ENCODE assay signal across 8 cellular contexts in genomic region chr1:44985747-44986359, GRCh38. TPM values are rescaled to one million over a fixed set of nuclear protein-coding genes. Genes with fewer than 3 reads are reported as not detected.
DNase-seq lines count a peak whose midpoint lies in the region; ATAC-seq and TF ChIP-seq lines count a peak whose summit lies in the region.

No MANE protein-coding gene starts in this region.

- H3K9me3 ChIP-seq in fibroblast of lung (ENCODE audit: control insufficient read depth, insufficient read depth, low read depth, low read length) (no peaks in the 10 kb centered on the region), prostate gland (no peaks in the 10 kb centered on the region)

- no peaks in the 10 kb centered on the region for H4K20me1 ChIP-seq in fibroblast of lung (ENCODE audit: control insufficient read depth, extremely low read depth, insufficient read depth, low read length)

- 3% methylated on average over 19 of the region's 19 CpGs for WGBS in prostate gland

- H3K4me3 ChIP-seq in AG09309 (ENCODE audit: control insufficient read depth, low read depth, low read length): peak overlapping the region; percentile 87
- peak overlapping the region; percentile 70 to 91 (median 80) for H3K4me3 ChIP-seq in fibroblast of lung (replicated peaks in 1 of 4; ENCODE audit: control extremely low read depth in 1 of 4, insufficient read depth in 1 of 4, low read depth in 3 of 4, low read length in 4 of 4)
- H3K4me3 ChIP-seq in prostate gland: peak overlapping the region; percentile 65 to 68

- intact Hi-C loops in prostate gland (cut with DNase I): loop anchor here (5.0 kb wide), 1 partner anchor 144 kb away; the partner anchor contains the start of gene PTCH2

- TF ChIP-seq CTCF in AG09309 (IDR thresholded peaks at IDR 0.05; ENCODE audit: control insufficient read depth, insufficient read depth, low read depth, low read length, missing control alignments) (no peak), RWPE1 (conservative IDR thresholded peaks at IDR 0.05; ENCODE audit: low read depth) (no peak), fibroblast of lung (conservative IDR thresholded peaks at IDR 0.05 in 1 of 2, IDR thresholded peaks at IDR 0.05 in 1 of 2; ENCODE audit: low read depth in 1 of 2, low read length in 2 of 2) (no peak), prostate gland (IDR thresholded peaks at IDR 0.05) (no peak)

- CTCF ChIA-PET in RWPE1 (lab: Yijun Ruan, JAX): no interaction called here

- H3K79me2 ChIP-seq in fibroblast of lung (ENCODE audit: control insufficient read depth, insufficient read depth, low read length): peaks cover 11% of the 10 kb centered on the region

- H3K9ac ChIP-seq in fibroblast of lung (ENCODE audit: insufficient read depth, low read length): peak overlapping the region; percentile 63

- peak; percentile 12 for ATAC-seq in GM19438 (IDR thresholded peaks at IDR 0.05; ENCODE audit: low read depth, unreplicated experiment)
- ATAC-seq in HG03432 (IDR thresholded peaks at IDR 0.05; ENCODE audit: unreplicated experiment): no peak
- no peak for ATAC-seq in GM21737 (IDR thresholded peaks at IDR 0.05; ENCODE audit: unreplicated experiment)

- peak overlapping the region; percentile 90 for H2AFZ ChIP-seq in fibroblast of lung (ENCODE audit: low read length)

- DNase-seq in AG09309 (ENCODE audit: low read depth): no peak
- no peak for DNase-seq in RWPE1 (ENCODE audit: low spot score)
- DNase-seq in fibroblast of lung (ENCODE audit: low read depth in 2 of 2): peak in 1 of 2 donors; percentile 11
- no peak for DNase-seq in prostate gland (ENCODE audit: low spot score)
- DNase-seq in activated CD8-positive, alpha-beta memory T cell treated with anti-CD3 and anti-CD28 coated beads, Interleukin-2, amount 50 U/mL, for 4 hours: no peak

- H3K27ac ChIP-seq in RWPE1: peak overlapping the region; percentile 67
- peak overlapping the region; percentile 40 for H3K27ac ChIP-seq in fibroblast of lung (ENCODE audit: insufficient read depth, low read length)
- H3K27ac ChIP-seq in prostate gland: peak overlapping the region; percentile 38 to 58

- TF ChIP-seq POLR2A in prostate gland (IDR thresholded peaks at IDR 0.05): no peak

- POLR2A ChIA-PET in RWPE1 (lab: Yijun Ruan, JAX; ENCODE audit: low non-redundant PET): no interaction called here

- H3K4me2 ChIP-seq in fibroblast of lung (ENCODE audit: extremely low read depth, insufficient read depth, low read length): peak overlapping the region; percentile 93

- H3K4me1 ChIP-seq in fibroblast of lung (ENCODE audit: control insufficient read depth, extremely low read depth, insufficient read depth, low read length) (no peaks in the 10 kb centered on the region), prostate gland (replicated peaks) (peaks cover 5% of the 10 kb centered on the region)

- no peaks in the 10 kb centered on the region for H3K36me3 ChIP-seq in fibroblast of lung (ENCODE audit: control insufficient read depth, insufficient read depth, low read length)
- H3K36me3 ChIP-seq in prostate gland: no peaks in the 10 kb centered on the region

- H3K27me3 ChIP-seq in fibroblast of lung (ENCODE audit: control insufficient read depth, insufficient read depth, low read length) (no peaks in the 10 kb centered on the region), prostate gland (replicated peaks; ENCODE audit: insufficient read depth) (no peaks in the 10 kb centered on the region)

RNA-seq across cellular contexts. Expression of gene EIF2B3, which starts 0.5 kb away (rescaled TPM):
- total RNA-seq in fibroblast of lung (35.7 and 49.5 TPM in 2 replicates), prostate gland (10 to 100 TPM; 17.5 to 19.3 TPM)
- polyA plus RNA-seq in fibroblast of lung: 47.2 and 59.0 TPM in 2 replicates
- polyA plus RNA-seq in fibroblast of lung (2012): 34.7 and 46.5 TPM in 2 replicates
- 15.2 and 18.6 TPM in 2 replicates for polyA minus RNA-seq in fibroblast of lung (ENCODE audit: low replicate concordance)

RNA-seq across cellular contexts. Expression of gene HECTD3, which starts 25.3 kb away (rescaled TPM):
- total RNA-seq in fibroblast of lung: 14.4 and 20.3 TPM in 2 replicates
- polyA plus RNA-seq in fibroblast of lung: 33.7 and 51.0 TPM in 2 replicates
- polyA plus RNA-seq in fibroblast of lung (2012): 26.6 and 43.7 TPM in 2 replicates
- polyA minus RNA-seq in fibroblast of lung (ENCODE audit: low replicate concordance): 56.3 and 68.6 TPM in 2 replicates
- total RNA-seq in prostate gland: 10 to 100 TPM; 26.4 to 60.4 TPM

RNA-seq across cellular contexts. Expression of gene UROD, which starts 26.2 kb away (rescaled TPM):
- total RNA-seq in fibroblast of lung: 158 and 162 TPM in 2 replicates
- polyA plus RNA-seq in fibroblast of lung: 129 and 156 TPM in 2 replicates
- polyA plus RNA-seq in fibroblast of lung (2012): 127 and 159 TPM in 2 replicates
- 249 and 261 TPM in 2 replicates for polyA minus RNA-seq in fibroblast of lung (ENCODE audit: low replicate concordance)
- 100 to 1,000 TPM in 1 of 2 donors, 10 to 100 TPM in 1; 57.7 to 152 TPM for total RNA-seq in prostate gland
